Comparison of ENCODE assay signal across 21 cellular contexts in the genomic region with DNA sequence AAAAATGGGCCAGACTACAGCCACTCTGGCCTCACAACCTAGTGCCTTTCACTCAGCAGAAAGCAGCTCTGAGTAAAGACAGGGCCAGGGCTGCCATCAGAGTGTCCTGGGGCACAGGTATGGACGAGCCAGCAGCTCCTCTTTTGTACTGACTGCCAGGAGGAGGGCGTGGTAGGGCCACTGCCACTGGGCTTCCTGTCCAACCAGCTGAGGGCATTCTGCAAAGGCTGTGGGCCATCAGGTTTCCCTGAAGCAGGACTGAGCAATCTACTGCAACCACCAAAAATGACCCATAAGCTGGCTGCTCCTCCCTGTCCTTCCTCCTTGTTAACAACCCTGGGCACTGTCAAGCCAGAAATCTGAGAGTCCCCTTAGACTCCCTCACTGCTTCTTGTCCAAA.
"Had no signal": no experiment of that assay in that cellular context is flagged by ENCODE, and none has a peak within 500 bp of the region (broad histone marks: within the 10 kb centered on the region; RNA-seq: fewer than 3 reads in every experiment).

No MANE protein-coding gene starts in this region.

- H3K4me3 ChIP-seq: dorsolateral prefrontal cortex, gastrocnemius medialis, lower lobe of right lung, right lobe of liver, smooth muscle cell, stomach, thyroid gland had no signal

- H3K9me3 ChIP-seq: gastrocnemius medialis, lower lobe of right lung, right lobe of liver, stomach, thyroid gland had no signal

- H3K27me3 Mint-ChIP-seq: progenitor cell of endocrine pancreas had no signal

- H3K9me3 Mint-ChIP-seq: natural killer cell had no signal

- H3K79me2 ChIP-seq: parathyroid adenoma had no signal

- H3K27me3 ChIP-seq: dorsolateral prefrontal cortex, gastrocnemius medialis, right lobe of liver, stomach, thyroid gland had no signal

- H3K4me3 Mint-ChIP-seq: natural killer cell had no signal

- ATAC-seq: gastrocnemius medialis, left ventricle myocardium superior, lower lobe of right lung, natural killer cell, right lobe of liver had no signal

- H3K4me2 ChIP-seq: smooth muscle cell had no signal

- H2AFZ ChIP-seq: parathyroid adenoma had no signal

- H3K27ac ChIP-seq: dorsolateral prefrontal cortex, lower lobe of right lung, parathyroid adenoma, right lobe of liver, thyroid gland had no signal

- DNase-seq: cerebellar nuclear complex; dorsolateral prefrontal cortex; effector CD4-positive, alpha-beta T cell; foreskin fibroblast; gastrocnemius medialis; head of caudate nucleus; left ventricle myocardium superior; lower lobe of right lung; natural killer cell; right lobe of liver; stimulated activated CD4-positive, alpha-beta T cell treated with anti-CD3 and anti-CD28 coated beads, Interleukin-12 subunit alpha, Interleukin-12 subunit beta, amount 100 ng/mL, for 4 hours; stimulated activated CD4-positive, alpha-beta T cell treated with anti-CD3 and anti-CD28 coated beads, Interleukin-1b, Interleukin-23, amount 100 ng/mL, for 48 hours; stimulated activated CD4-positive, alpha-beta T cell treated with anti-CD3 and anti-CD28 coated beads, Interleukin-4, amount 100 ng/mL, for 1 hour; stimulated activated CD8-positive, alpha-beta memory T cell treated with anti-CD3 and anti-CD28 coated beads, Interleukin-4, amount 100 ng/mL, for 48 hours; stimulated activated naive CD4-positive, alpha-beta T cell treated with Interleukin-2 at 50 U/mL for 16 hours; stomach; thyroid gland; trophoblast cell had no signal

- H3K27ac Mint-ChIP-seq: progenitor cell of endocrine pancreas had no signal

- H3K9ac ChIP-seq: parathyroid adenoma had no signal
